ENCODE assay signal across 4 cellular contexts in genomic region chr22:23841292-23841691, GRCh38.
TF ChIP-seq lines count a peak whose summit lies in the region.

No MANE protein-coding gene starts in this region.

TF ChIP-seq in SK-N-SH, 30 proteins besides CTCF, POLR2A, EP300 and RAD21:
- TF ChIP-seq NFIC (IDR thresholded peaks at IDR 0.05; ENCODE audit: borderline replicate concordance) (no peak), GATA2 (CRISPR knock-in tag; IDR thresholded peaks at IDR 0.05) (no peak), REST (IDR thresholded peaks at IDR 0.05; ENCODE audit: low read depth, low read length) (no peak), RCOR1 (IDR thresholded peaks at IDR 0.05; ENCODE audit: low read length) (no peak)

TF ChIP-seq in SK-N-SH treated with all-trans-retinoic acid at 6 μM for 48 hours, 23 proteins besides CTCF, POLR2A, EP300 and RAD21:
- no peak for TF ChIP-seq ZNF70 (CRISPR knock-in tag; IDR thresholded peaks at IDR 0.05)
- TF ChIP-seq TCF4 (CRISPR knock-in tag; IDR thresholded peaks at IDR 0.05; ENCODE audit: borderline replicate concordance), result no peak
- TF ChIP-seq PATZ1 (CRISPR knock-in tag; IDR thresholded peaks at IDR 0.05; ENCODE audit: borderline replicate concordance), result no peak
- TF ChIP-seq SNAI2 (CRISPR knock-in tag; IDR thresholded peaks at IDR 0.05), result no peak

TF ChIP-seq in GM23338, 12 proteins besides CTCF, POLR2A, EP300 and RAD21 (continues in another document):
- TF ChIP-seq POLR2AphosphoS5 (IDR thresholded peaks at IDR 0.05; ENCODE audit: low read depth) (no peak), EZH2phosphoT487 (IDR thresholded peaks at IDR 0.05; ENCODE audit: unreplicated experiment) (no peak), STAT1 (IDR thresholded peaks at IDR 0.05; ENCODE audit: unreplicated experiment) (no peak), EZH2 (IDR thresholded peaks at IDR 0.05; ENCODE audit: low read depth, unreplicated experiment) (no peak), JUNB (IDR thresholded peaks at IDR 0.05; ENCODE audit: unreplicated experiment) (no peak), ZNF331 (CRISPR knock-in tag; IDR thresholded peaks at IDR 0.05; ENCODE audit: low read depth) (no peak), REST (IDR thresholded peaks at IDR 0.05; ENCODE audit: unreplicated experiment) (no peak), NANOG (IDR thresholded peaks at IDR 0.05; ENCODE audit: borderline replicate concordance) (no peak), ZNF462 (CRISPR knock-in tag; IDR thresholded peaks at IDR 0.05) (no peak)

TF ChIP-seq in H1, 55 proteins besides CTCF, POLR2A, EP300 and RAD21:
- TF ChIP-seq KDM1A (IDR thresholded peaks at IDR 0.05; ENCODE audit: borderline replicate concordance, low read length) (no peak), POU5F1 (IDR thresholded peaks at IDR 0.05; ENCODE audit: low read depth, low read length) (no peak), CHD7 (IDR thresholded peaks at IDR 0.05; ENCODE audit: insufficient replicate concordance, low read length) (no peak), SP4 (IDR thresholded peaks at IDR 0.05; ENCODE audit: low read length) (no peak), EZH2 (IDR thresholded peaks at IDR 0.05; ENCODE audit: low read depth, low read length, severe bottlenecking) (no peak), GTF2F1 (IDR thresholded peaks at IDR 0.05; ENCODE audit: borderline replicate concordance, low read depth, low read length) (no peak), KDM5A (IDR thresholded peaks at IDR 0.05; ENCODE audit: low read length) (no peak), SRF (IDR thresholded peaks at IDR 0.05; ENCODE audit: low read depth, low read length) (no peak), CEBPB (IDR thresholded peaks at IDR 0.05; ENCODE audit: low read depth, low read length) (no peak), MAFK (IDR thresholded peaks at IDR 0.05; ENCODE audit: low read depth, low read length) (no peak), BCL11A (IDR thresholded peaks at IDR 0.05; ENCODE audit: low read depth in 2 of 2, low read length in 2 of 2) (no peak), E2F6 (IDR thresholded peaks at IDR 0.05) (no peak), SIX5 (IDR thresholded peaks at IDR 0.05; ENCODE audit: low read depth, low read length) (no peak), PHF8 (conservative IDR thresholded peaks at IDR 0.05; ENCODE audit: low read depth, low read length) (no peak), MAX (IDR thresholded peaks at IDR 0.05) (no peak), SAP30 (IDR thresholded peaks at IDR 0.05; ENCODE audit: insufficient read depth, insufficient replicate concordance, low read length) (no peak)
